ENCODE assay signal across 14 cellular contexts in genomic region chr6:148021135-148021534, GRCh38.
"Had no signal": no experiment of that assay in that cellular context is flagged by ENCODE, and none has a peak within 500 bp of the region (broad histone marks: within the 10 kb centered on the region; RNA-seq: fewer than 3 reads in every experiment).

No MANE protein-coding gene starts in this region.

- ATAC-seq: activated CD4-positive, alpha-beta T cell treated with anti-CD3 and anti-CD28 coated beads for 36 hours; activated naive CD4-positive, alpha-beta T cell treated with anti-CD3 and anti-CD28 coated beads, Interleukin-2, amount 50 U/mL, for 72 hours; activated T-cell treated with anti-CD3 and anti-CD28 coated beads, Interleukin-2, amount 50 U/mL, for 72 hours; heart right ventricle; natural killer cell treated with Interleukin-12 subunit alpha and Interleukin-12 subunit beta and Interleukin-15 and Interleukin-18, amount 100 ng/mL, for 72 hours had no signal

- DNase-seq: activated CD4-positive, alpha-beta T cell treated with anti-CD3 and anti-CD28 coated beads for 36 hours; activated CD4-positive, CD25-positive, alpha-beta regulatory T cell; activated naive CD4-positive, alpha-beta T cell; activated T-cell treated with anti-CD3 and anti-CD28 coated beads for 4 hours; activated T-cell treated with anti-CD3 and anti-CD28 coated beads, Interleukin-2, amount 50 U/mL, for 72 hours; effector memory CD4-positive, alpha-beta T cell; heart right ventricle; mammary epithelial cell; retina; sigmoid colon; stimulated activated naive CD4-positive, alpha-beta T cell treated with Interleukin-2 at 50 U/mL for 16 hours; T-helper 1 cell had no signal
